Comparison of ENCODE assay signal across 32 cellular contexts in the genomic region with DNA sequence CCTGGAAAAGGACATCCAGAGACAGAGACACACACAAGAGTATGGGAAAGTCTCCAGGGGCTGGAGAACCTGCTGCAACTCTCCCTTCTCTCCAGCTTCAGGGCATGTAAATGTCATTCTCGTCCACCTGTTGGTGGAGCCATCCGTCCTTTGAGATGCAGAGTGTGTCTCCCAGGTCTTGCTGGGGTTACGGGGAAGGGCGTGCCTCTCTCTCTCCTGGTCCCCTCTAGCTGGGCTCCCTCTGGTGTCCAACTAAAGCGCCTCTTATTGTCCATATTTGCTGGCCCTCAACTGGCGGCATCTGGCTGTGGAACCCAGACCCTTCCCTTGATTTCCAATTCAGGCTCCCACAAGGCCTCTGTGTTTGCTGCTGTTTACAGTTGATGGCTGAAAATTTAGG.
DNase-seq lines count a peak whose midpoint lies in the region; ATAC-seq and TF ChIP-seq lines count a peak whose summit lies in the region.
"Had no signal": no experiment of that assay in that cellular context is flagged by ENCODE, and none has a peak within 500 bp of the region (broad histone marks: within the 10 kb centered on the region; RNA-seq: fewer than 3 reads in every experiment).

No MANE protein-coding gene starts in this region.

- no peaks in the 10 kb centered on the region for H3K9me3 Mint-ChIP-seq in activated naive CD4-positive, alpha-beta T cell treated with anti-CD3 and anti-CD28 coated beads for 36 hours
- H3K9me3 Mint-ChIP-seq: activated CD4-positive, alpha-beta memory T cell treated with anti-CD3 and anti-CD28 coated beads for 36 hours; activated naive CD4-positive, alpha-beta T cell treated with anti-CD3 and anti-CD28 coated beads, Interleukin-2, amount 50 U/mL, for 24 hours; activated T-helper 17 cell treated with anti-CD3 and anti-CD28 coated beads, Interleukin-2, amount 50 U/mL, for 72 hours; dendritic cell treated with granulocyte-macrophage colony-stimulating factor and Interleukin-4, amounts not matched to agents 40 ng/mL and 50 ng/mL, for 4 days; stimulated activated naive CD8-positive, alpha-beta T cell treated with anti-CD3 and anti-CD28 coated beads, Interleukin-15, Interleukin-2, amounts not matched to agents 100 ng/mL and 50 ng/mL, for 24 hours had no signal

- no peaks in the 10 kb centered on the region for H3K9me2 ChIP-seq in SK-N-SH

- H3K27ac ChIP-seq in HEK293 (ENCODE audit: extremely low read depth, low read depth, low read length) (no peak overlapping the region), RWPE2 (ENCODE audit: poor library complexity, severe bottlenecking) (no peak overlapping the region), SK-N-SH (ENCODE audit: low read depth in 2 of 2, low read length in 1 of 2) (no peak overlapping the region)
- H3K27ac ChIP-seq: esophagus squamous epithelium, heart right ventricle, Peyer's patch, SJSA1, uterus had no signal

- no peak overlapping the region for H3K4me3 Mint-ChIP-seq in activated naive CD4-positive, alpha-beta T cell treated with anti-CD3 and anti-CD28 coated beads for 36 hours
- H3K4me3 Mint-ChIP-seq: activated CD4-positive, alpha-beta memory T cell treated with anti-CD3 and anti-CD28 coated beads for 36 hours; activated naive CD4-positive, alpha-beta T cell treated with anti-CD3 and anti-CD28 coated beads, Interleukin-2, amount 50 U/mL, for 24 hours; activated T-helper 17 cell treated with anti-CD3 and anti-CD28 coated beads, Interleukin-2, amount 50 U/mL, for 72 hours; CD4-positive, alpha-beta memory T cell; dendritic cell treated with granulocyte-macrophage colony-stimulating factor and Interleukin-4, amounts not matched to agents 40 ng/mL and 50 ng/mL, for 4 days; mesothelial cell of epicardium; naive B cell; stimulated activated naive CD8-positive, alpha-beta T cell treated with anti-CD3 and anti-CD28 coated beads, Interleukin-15, Interleukin-2, amounts not matched to agents 100 ng/mL and 50 ng/mL, for 24 hours had no signal

- peaks cover 23% of the 10 kb centered on the region for H3K27me3 Mint-ChIP-seq in activated naive CD4-positive, alpha-beta T cell treated with anti-CD3 and anti-CD28 coated beads for 36 hours (ENCODE audit: low read depth)

- H3K4me3 ChIP-seq in HEK293 (ENCODE audit: low read depth, low read length) (no peak overlapping the region), RWPE2 (ENCODE audit: severe bottlenecking) (no peak overlapping the region), SK-N-SH (ENCODE audit: low read depth in 2 of 2, low read length in 1 of 2) (no peak overlapping the region)
- H3K4me3 ChIP-seq: esophagus squamous epithelium, HAP-1, heart right ventricle, Peyer's patch, SJSA1, uterus had no signal

- no peaks in the 10 kb centered on the region for H3K9me3 ChIP-seq in HEK293 (ENCODE audit: control insufficient read depth, insufficient read depth, low read depth, low read length)
- no peaks in the 10 kb centered on the region for H3K9me3 ChIP-seq in RWPE2 (ENCODE audit: severe bottlenecking)
- H3K9me3 ChIP-seq in SK-N-SH: no peaks in the 10 kb centered on the region
- H3K9me3 ChIP-seq: esophagus squamous epithelium, HAP-1, Peyer's patch, SJSA1, uterus had no signal

- no peaks in the 10 kb centered on the region for H3K4me1 Mint-ChIP-seq in activated naive CD4-positive, alpha-beta T cell treated with anti-CD3 and anti-CD28 coated beads for 36 hours (ENCODE audit: low read depth)
- H3K4me1 Mint-ChIP-seq: activated naive CD4-positive, alpha-beta T cell treated with anti-CD3 and anti-CD28 coated beads, Interleukin-2, amount 50 U/mL, for 24 hours; activated T-helper 17 cell treated with anti-CD3 and anti-CD28 coated beads, Interleukin-2, amount 50 U/mL, for 72 hours; CD4-positive, alpha-beta memory T cell; naive B cell had no signal

- no peak overlapping the region for H3K4me2 ChIP-seq in SK-N-SH

- WGBS in SK-N-SH (ENCODE audit: low lambda C conversion rate): 21% methylated on average over 2 of the region's 6 CpGs

- CTCF ChIA-PET in HEK293 (lab: Yijun Ruan, JAX): interaction anchor here (0.6 kb wide), 1 partner anchor 383 kb away, joined by 3 read pairs; no protein-coding TSS in a partner anchor
- CTCF ChIA-PET in SK-N-SH (lab: Yijun Ruan, JAX): no interaction called here
- CTCF ChIA-PET in activated naive CD4-positive, alpha-beta T cell treated with anti-CD3 and anti-CD28 coated beads for 36 hours (lab: Charles Lee): no interaction called here

- POLR2A ChIA-PET in HEK293 (lab: Yijun Ruan, JAX): no interaction called here
- POLR2A ChIA-PET in SK-N-SH (lab: Yijun Ruan, JAX): no interaction called here

- no peaks in the 10 kb centered on the region for H3K36me3 ChIP-seq in HEK293 (ENCODE audit: control insufficient read depth in 2 of 2, insufficient read depth in 1 of 2, low read length in 2 of 2)
- H3K36me3 ChIP-seq in RWPE2 (ENCODE audit: low read depth): no peaks in the 10 kb centered on the region
- H3K36me3 ChIP-seq in SK-N-SH (replicated peaks in 1 of 2; ENCODE audit: control insufficient read depth in 1 of 2, insufficient read depth in 2 of 2, low read length in 1 of 2): no peaks in the 10 kb centered on the region
- H3K36me3 ChIP-seq: esophagus squamous epithelium, HAP-1, heart right ventricle, Peyer's patch, SJSA1, uterus had no signal

- peaks cover 20% of the 10 kb centered on the region for H3K27me3 ChIP-seq in RWPE2 (ENCODE audit: insufficient read depth, poor library complexity, severe bottlenecking)
- peaks cover 27% of the 10 kb centered on the region for H3K27me3 ChIP-seq in SK-N-SH (ENCODE audit: insufficient read depth)
- H3K27me3 ChIP-seq: Peyer's patch, SJSA1, uterus had no signal

- TF ChIP-seq CTCF in HEK293 (tag by site-specific recombination; IDR thresholded peaks at IDR 0.05) (0 out of 2 replicates have a peak, but pooled peaks have one; percentile 42), RWPE2 (IDR thresholded peaks at IDR 0.05; ENCODE audit: poor library complexity, severe bottlenecking) (peak; percentile 49), SK-N-SH (IDR thresholded peaks at IDR 0.05) (no peak)

- no peak for TF ChIP-seq EP300 in SK-N-SH (IDR thresholded peaks at IDR 0.05; ENCODE audit: borderline replicate concordance in 1 of 2, low read depth in 1 of 2, low read length in 1 of 2)

- peak; percentile 57 for DNase-seq in 8988T
- DNase-seq in RWPE2 (ENCODE audit: low spot score): peak; percentile 71
- DNase-seq in iPS DF 4.7 (ENCODE audit: extremely low read depth, low spot score): peak; percentile 64
- DNase-seq in SK-N-SH: no peak
- no peak for DNase-seq in activated CD4-positive, CD25-positive, alpha-beta regulatory T cell treated with anti-CD3 and anti-CD28 coated beads, Interleukin-2, amount 50 U/mL, for 72 hours
- DNase-seq in activated naive CD4-positive, alpha-beta T cell treated with anti-CD3 and anti-CD28 coated beads for 36 hours: no peak
- DNase-seq: activated CD4-positive, alpha-beta memory T cell treated with anti-CD3 and anti-CD28 coated beads for 36 hours; activated CD8-positive, alpha-beta memory T cell treated with anti-CD3 and anti-CD28 coated beads, Interleukin-2, amount 50 U/mL, for 48 hours; anterior cingulate cortex; CD4-positive, alpha-beta memory T cell; esophagus squamous epithelium; foreskin melanocyte; heart right ventricle; Karpas-422; MV-4-11; naive B cell; NCI-H1694; NCI-H510A; occipital lobe; Peyer's patch; T-helper 1 cell; uterus had no signal

- no peaks in the 10 kb centered on the region for H3F3A ChIP-seq in SK-N-SH (replicated peaks; ENCODE audit: insufficient read depth)

- no peak overlapping the region for H3K27ac Mint-ChIP-seq in activated naive CD4-positive, alpha-beta T cell treated with anti-CD3 and anti-CD28 coated beads for 36 hours
- H3K27ac Mint-ChIP-seq: activated CD4-positive, alpha-beta memory T cell treated with anti-CD3 and anti-CD28 coated beads for 36 hours; activated naive CD4-positive, alpha-beta T cell treated with anti-CD3 and anti-CD28 coated beads, Interleukin-2, amount 50 U/mL, for 24 hours; activated T-helper 17 cell treated with anti-CD3 and anti-CD28 coated beads, Interleukin-2, amount 50 U/mL, for 72 hours; CD4-positive, alpha-beta memory T cell; dendritic cell treated with granulocyte-macrophage colony-stimulating factor and Interleukin-4, amounts not matched to agents 40 ng/mL and 50 ng/mL, for 4 days; mesothelial cell of epicardium; naive B cell; stimulated activated naive CD8-positive, alpha-beta T cell treated with anti-CD3 and anti-CD28 coated beads, Interleukin-15, Interleukin-2, amounts not matched to agents 100 ng/mL and 50 ng/mL, for 24 hours had no signal

- no peak overlapping the region for H3K9ac ChIP-seq in SK-N-SH

- ATAC-seq in RWPE2 (ENCODE audit: low read depth) (peak; percentile 41), HG03354 (IDR thresholded peaks at IDR 0.05; ENCODE audit: poor library complexity, severe bottlenecking, unreplicated experiment) (no peak)
- ATAC-seq: activated CD4-positive, CD25-positive, alpha-beta regulatory T cell treated with anti-CD3 and anti-CD28 coated beads, Interleukin-2, amount 50 U/mL, for 24 hours; activated T-helper 17 cell treated with anti-CD3 and anti-CD28 coated beads, Interleukin-2, amount 50 U/mL, for 72 hours; heart right ventricle had no signal

- H3K4me1 ChIP-seq in HEK293 (ENCODE audit: control insufficient read depth, insufficient read depth, low read length) (no peaks in the 10 kb centered on the region), RWPE2 (ENCODE audit: insufficient read depth, poor library complexity, severe bottlenecking) (no peaks in the 10 kb centered on the region), SK-N-SH (ENCODE audit: control insufficient read depth in 1 of 2, insufficient read depth in 2 of 2, low read depth in 1 of 2, low read length in 1 of 2) (no peaks in the 10 kb centered on the region)
- H3K4me1 ChIP-seq: esophagus squamous epithelium, heart right ventricle, Peyer's patch, uterus had no signal

- intact Hi-C loops in activated naive CD4-positive, alpha-beta T cell treated with anti-CD3 and anti-CD28 coated beads for 36 hours (cut with micrococcal nuclease): no loop called here

- TF ChIP-seq RAD21 in SK-N-SH (IDR thresholded peaks at IDR 0.05; ENCODE audit: low read length): no peak

- no peaks in the 10 kb centered on the region for H3K36me3 Mint-ChIP-seq in activated naive CD4-positive, alpha-beta T cell treated with anti-CD3 and anti-CD28 coated beads for 36 hours (ENCODE audit: low read depth)
- H3K36me3 Mint-ChIP-seq: activated CD4-positive, alpha-beta memory T cell treated with anti-CD3 and anti-CD28 coated beads for 36 hours; activated naive CD4-positive, alpha-beta T cell treated with anti-CD3 and anti-CD28 coated beads, Interleukin-2, amount 50 U/mL, for 24 hours; CD4-positive, alpha-beta memory T cell; mesothelial cell of epicardium; naive B cell had no signal

- no peaks in the 10 kb centered on the region for H3K79me2 ChIP-seq in SK-N-SH (ENCODE audit: insufficient read depth)

- no peaks in the 10 kb centered on the region for H4K20me1 ChIP-seq in SK-N-SH (ENCODE audit: insufficient read depth)

- no peak overlapping the region for H2AFZ ChIP-seq in SK-N-SH (ENCODE audit: low read depth)

TF ChIP-seq in HEK293, 187 proteins besides CTCF, POLR2A, EP300 and RAD21 (continues in another document):
- TF ChIP-seq ZNF530 (tag by site-specific recombination; IDR thresholded peaks at IDR 0.05; ENCODE audit: low read depth): no peak

Comparison
In these comparisons a context has a peak if more than half of its experiments do, and no peak if none do; other contexts are left out.
1. DNase-seq: peak in 8988T (single experiment), RWPE2 (single experiment) and iPS DF 4.7 (single experiment); none in SK-N-SH (single experiment), activated CD4-positive, CD25-positive, alpha-beta regulatory T cell treated with anti-CD3 and anti-CD28 coated beads, Interleukin-2, amount 50 U/mL, for 72 hours (single experiment) and activated naive CD4-positive, alpha-beta T cell treated with anti-CD3 and anti-CD28 coated beads for 36 hours (single experiment).